ENCODE assay signal across 17 cellular contexts in genomic region chr5:55445817-55446216, GRCh38.
DNase-seq lines count a peak whose midpoint lies in the region; ATAC-seq and TF ChIP-seq lines count a peak whose summit lies in the region.
"Had no signal": no experiment of that assay in that cellular context is flagged by ENCODE, and none has a peak within 500 bp of the region (broad histone marks: within the 10 kb centered on the region; RNA-seq: fewer than 3 reads in every experiment).

No MANE protein-coding gene starts in this region.

- no peak for ATAC-seq in Right ventricle myocardium superior (ENCODE audit: poor library complexity)
- ATAC-seq in GM18873 (IDR thresholded peaks at IDR 0.05; ENCODE audit: low FRiP score, unreplicated experiment) = no peak
- ATAC-seq: A549 had no signal

- H3K36me3 Mint-ChIP-seq in glutamatergic neuron (ENCODE audit: unreplicated experiment) = peaks cover 5% of the 10 kb centered on the region
- peaks cover 35% of the 10 kb centered on the region for H3K36me3 Mint-ChIP-seq in activated CD4-positive, alpha-beta T cell treated with anti-CD3 and anti-CD28 coated beads, Interleukin-2, amount 10 ng/mL, durations not matched to agents 24 days and 14 days (ENCODE audit: low read depth)

- no peaks in the 10 kb centered on the region for H3K9me3 ChIP-seq in right atrium auricular region
- H3K9me3 ChIP-seq: A549, BE2C, HAP-1 had no signal

- peaks cover 12% of the 10 kb centered on the region for H3K36me3 ChIP-seq in right atrium auricular region
- H3K36me3 ChIP-seq: BE2C, HAP-1 had no signal

- H3K27me3 ChIP-seq in right atrium auricular region = no peaks in the 10 kb centered on the region
- H3K27me3 ChIP-seq: BE2C had no signal

- TF ChIP-seq CTCF in right atrium auricular region (IDR thresholded peaks at IDR 0.05) = no peak
- no peak for TF ChIP-seq CTCF in glutamatergic neuron (IDR thresholded peaks at IDR 0.05; ENCODE audit: partially characterized antibody, unreplicated experiment)

- H3K4me1 ChIP-seq in right atrium auricular region = peaks cover 0 to 46% of the 10 kb centered on the region in 2 donors
- H3K4me1 ChIP-seq: HAP-1 had no signal

- H3K4me3 ChIP-seq in right atrium auricular region = no peak overlapping the region
- H3K4me3 ChIP-seq: A549, HAP-1 had no signal

- DNase-seq in right atrium auricular region (ENCODE audit: low spot score) (no peak), Right ventricle myocardium superior (no peak), MV-4-11 (lab: John Stamatoyannopoulos, UW) (peak; percentile 18), glutamatergic neuron (no peak), NCI-H1417 (lab: John Stamatoyannopoulos, UW) (no peak)
- no peak for DNase-seq in activated CD4-positive, alpha-beta T cell treated with anti-CD3 and anti-CD28 coated beads, Interleukin-2, amount 10 ng/mL, durations not matched to agents 24 days and 14 days
- DNase-seq: BE2C; CD4-positive, alpha-beta memory T cell; COR-L47; DMS153; DMS79 treated with DMSO at 0.1 percent for 48 hours; EL had no signal

- H3K27ac ChIP-seq in right atrium auricular region = peak overlapping the region; percentile 70 to 85
- H3K27ac ChIP-seq: A549, C4-2B, HL-60 had no signal

- H3K9me3 Mint-ChIP-seq in glutamatergic neuron (ENCODE audit: unreplicated experiment) = peaks cover 2% of the 10 kb centered on the region
- no peaks in the 10 kb centered on the region for H3K9me3 Mint-ChIP-seq in activated CD4-positive, alpha-beta T cell treated with anti-CD3 and anti-CD28 coated beads, Interleukin-2, amount 10 ng/mL, durations not matched to agents 24 days and 14 days
- H3K9me3 Mint-ChIP-seq: CD4-positive, alpha-beta memory T cell had no signal

- no peak overlapping the region for H3K4me3 Mint-ChIP-seq in glutamatergic neuron (ENCODE audit: unreplicated experiment)
- no peak overlapping the region for H3K4me3 Mint-ChIP-seq in activated CD4-positive, alpha-beta T cell treated with anti-CD3 and anti-CD28 coated beads, Interleukin-2, amount 10 ng/mL, durations not matched to agents 24 days and 14 days
- H3K4me3 Mint-ChIP-seq: CD4-positive, alpha-beta memory T cell had no signal

- intact Hi-C loops in Right ventricle myocardium superior (cut with DNase I) = no loop called here
- intact Hi-C loops in activated CD4-positive, alpha-beta T cell treated with anti-CD3 and anti-CD28 coated beads, Interleukin-2, amount 10 ng/mL, durations not matched to agents 24 days and 14 days (cut with micrococcal nuclease) = no loop called here

- H3K4me1 Mint-ChIP-seq in glutamatergic neuron (ENCODE audit: low read depth, unreplicated experiment) = peaks cover 20% of the 10 kb centered on the region
- peaks cover 9% of the 10 kb centered on the region for H3K4me1 Mint-ChIP-seq in activated CD4-positive, alpha-beta T cell treated with anti-CD3 and anti-CD28 coated beads, Interleukin-2, amount 10 ng/mL, durations not matched to agents 24 days and 14 days

- no peaks in the 10 kb centered on the region for H3K27me3 Mint-ChIP-seq in glutamatergic neuron (ENCODE audit: unreplicated experiment)
- H3K27me3 Mint-ChIP-seq in activated CD4-positive, alpha-beta T cell treated with anti-CD3 and anti-CD28 coated beads, Interleukin-2, amount 10 ng/mL, durations not matched to agents 24 days and 14 days = no peaks in the 10 kb centered on the region
- H3K27me3 Mint-ChIP-seq: CD4-positive, alpha-beta memory T cell had no signal

- peak overlapping the region; percentile 9 for H3K27ac Mint-ChIP-seq in glutamatergic neuron (ENCODE audit: unreplicated experiment)
- no peak overlapping the region for H3K27ac Mint-ChIP-seq in activated CD4-positive, alpha-beta T cell treated with anti-CD3 and anti-CD28 coated beads, Interleukin-2, amount 10 ng/mL, durations not matched to agents 24 days and 14 days
